ENCODE assay signal across 8 cellular contexts in genomic region chr15:59373215-59373614, GRCh38. TPM values are rescaled to one million over a fixed set of nuclear protein-coding genes. Genes with fewer than 3 reads are reported as not detected.
DNase-seq lines count a peak whose midpoint lies in the region; ATAC-seq and TF ChIP-seq lines count a peak whose summit lies in the region.

No MANE protein-coding gene starts in this region.

- DNase-seq in SK-N-SH: no peak
- no peak for DNase-seq in fibroblast of pulmonary artery (ENCODE audit: low read depth)
- DNase-seq in prostate gland (ENCODE audit: low spot score): no peak
- no peak for DNase-seq in activated CD4-positive, alpha-beta T cell treated with anti-CD3 and anti-CD28 coated beads for 48 hours
- DNase-seq in middle frontal gyrus (ENCODE audit: extremely low spot score, low spot score): no peak
- DNase-seq in COLO829 (ENCODE audit: low spot score): no peak

- POLR2A ChIA-PET in SK-N-SH (lab: Yijun Ruan, JAX): interaction anchor here (0.7 to 0.8 kb wide), 2 partner anchors 9 to 74 kb away, joined by 4 to 5 read pairs; no protein-coding TSS in a partner anchor

- H4K20me1 ChIP-seq in DOHH2 (ENCODE audit: control insufficient read depth, insufficient read depth, low read depth, low read length) (no peaks in the 10 kb centered on the region), SK-N-SH (ENCODE audit: insufficient read depth) (no peaks in the 10 kb centered on the region)

- TF ChIP-seq POLR2A in prostate gland (IDR thresholded peaks at IDR 0.05): no peak

- H3K9ac ChIP-seq in SK-N-SH: peak overlapping the region; percentile 69

- TF ChIP-seq EP300 in SK-N-SH (IDR thresholded peaks at IDR 0.05; ENCODE audit: borderline replicate concordance in 1 of 2, low read depth in 1 of 2, low read length in 1 of 2): no peak

- TF ChIP-seq CTCF in DOHH2 (IDR thresholded peaks at IDR 0.05; ENCODE audit: low read depth, low read length, poor library complexity, severe bottlenecking): no peak
- no peak for TF ChIP-seq CTCF in SK-N-SH (IDR thresholded peaks at IDR 0.05)
- no peak for TF ChIP-seq CTCF in fibroblast of pulmonary artery (IDR thresholded peaks at IDR 0.05; ENCODE audit: low read length, missing control alignments)
- TF ChIP-seq CTCF in prostate gland (IDR thresholded peaks at IDR 0.05): no peak

- WGBS in SK-N-SH (ENCODE audit: low lambda C conversion rate): under 1% methylated on average over 6 of the region's 6 CpGs
- WGBS in prostate gland: under 1% methylated on average over 6 of the region's 6 CpGs

- H3K4me1 ChIP-seq in DOHH2 (ENCODE audit: control insufficient read depth, low read length) (peaks cover 69% of the 10 kb centered on the region), SK-N-SH (ENCODE audit: control insufficient read depth in 1 of 2, insufficient read depth in 2 of 2, low read depth in 1 of 2, low read length in 1 of 2) (peaks cover 7 to 12% of the 10 kb centered on the region in 2 experiments; a peak in 2 of 4 replicates), prostate gland (replicated peaks) (no peaks in the 10 kb centered on the region)

- peak overlapping the region; percentile 75 for H3K4me2 ChIP-seq in DOHH2 (ENCODE audit: low read length)
- peak overlapping the region; percentile 78 for H3K4me2 ChIP-seq in SK-N-SH

- peaks cover 11% of the 10 kb centered on the region for H3F3A ChIP-seq in DOHH2 (ENCODE audit: control insufficient read depth, insufficient read depth)
- peaks cover 6% of the 10 kb centered on the region for H3F3A ChIP-seq in SK-N-SH (replicated peaks; ENCODE audit: insufficient read depth)

- H3K27ac ChIP-seq in DOHH2 (ENCODE audit: low read depth, low read length): no peak overlapping the region
- peak overlapping the region; percentile 86 to 87 for H3K27ac ChIP-seq in SK-N-SH (ENCODE audit: low read depth in 2 of 2, low read length in 1 of 2)
- H3K27ac ChIP-seq in prostate gland: peak overlapping the region; percentile 93 to 98

- ATAC-seq in GM18867 (IDR thresholded peaks at IDR 0.05; ENCODE audit: unreplicated experiment): no peak

- H3K9me3 ChIP-seq in DOHH2 (ENCODE audit: control insufficient read depth, insufficient read depth, low read length) (no peaks in the 10 kb centered on the region), SK-N-SH (no peaks in the 10 kb centered on the region), prostate gland (no peaks in the 10 kb centered on the region)

- H3K36me3 ChIP-seq in DOHH2 (ENCODE audit: control insufficient read depth, low read length) (peaks cover 3% of the 10 kb centered on the region; the same call in 1 of the 2 replicates), SK-N-SH (replicated peaks in 1 of 2; ENCODE audit: control insufficient read depth in 1 of 2, insufficient read depth in 2 of 2, low read length in 1 of 2) (no peaks in the 10 kb centered on the region), prostate gland (no peaks in the 10 kb centered on the region)

- H3K27me3 ChIP-seq in DOHH2 (ENCODE audit: control insufficient read depth, low read length): no peaks in the 10 kb centered on the region
- no peaks in the 10 kb centered on the region for H3K27me3 ChIP-seq in SK-N-SH (ENCODE audit: insufficient read depth)
- H3K27me3 ChIP-seq in prostate gland (replicated peaks; ENCODE audit: insufficient read depth): no peaks in the 10 kb centered on the region

- TF ChIP-seq RAD21 in SK-N-SH (IDR thresholded peaks at IDR 0.05; ENCODE audit: low read length): no peak

- peak overlapping the region; percentile 77 for H3K4me3 ChIP-seq in DOHH2 (ENCODE audit: low read length)
- peak overlapping the region; percentile 82 to 83 for H3K4me3 ChIP-seq in SK-N-SH (ENCODE audit: low read depth in 2 of 2, low read length in 1 of 2)
- H3K4me3 ChIP-seq in fibroblast of pulmonary artery (replicated peaks; ENCODE audit: low read depth, low read length): peak overlapping the region; percentile 86
- peak overlapping the region; percentile 88 to 92 for H3K4me3 ChIP-seq in prostate gland

- H3K9me2 ChIP-seq in DOHH2 (replicated peaks; ENCODE audit: control insufficient read depth, low read length) (no peaks in the 10 kb centered on the region), SK-N-SH (no peaks in the 10 kb centered on the region)

- H2AFZ ChIP-seq in SK-N-SH (ENCODE audit: low read depth): peak overlapping the region; percentile 95

- H3K79me2 ChIP-seq in DOHH2 (ENCODE audit: control insufficient read depth, low read length): peaks cover 46% of the 10 kb centered on the region
- H3K79me2 ChIP-seq in SK-N-SH (ENCODE audit: insufficient read depth): peaks cover 39% of the 10 kb centered on the region; the same call in 1 of the 2 replicates

- intact Hi-C loops in prostate gland (cut with DNase I): loop anchor here (5.0 kb wide), 3 partner anchors 126 to 386 kb away; partner anchors contain the start of genes BNIP2 and RNF111

- CTCF ChIA-PET in SK-N-SH (lab: Yijun Ruan, JAX): no interaction called here

TF ChIP-seq in SK-N-SH, 30 proteins besides CTCF, POLR2A, EP300 and RAD21:
- TF ChIP-seq NFIC (IDR thresholded peaks at IDR 0.05; ENCODE audit: borderline replicate concordance) (peak; percentile 0; the same call in 1 of the 2 replicates), NRF1 (IDR thresholded peaks at IDR 0.05; ENCODE audit: low read depth, low read length) (no peak)
TF ChIP-seq in SK-N-SH: peak in this region for 1.

RNA-seq across cellular contexts. Expression of gene MYO1E, which starts 0.5 kb away (rescaled TPM):
- 9.7 and 16.4 TPM in 2 replicates for polyA plus RNA-seq in SK-N-SH (2012; rRNA removed)
- 15.1 TPM in 2 replicates for polyA plus RNA-seq in SK-N-SH (2012; cell fraction: cytosol; rRNA removed)
- 14.7 and 15.3 TPM in 2 replicates for polyA plus RNA-seq in SK-N-SH (2012; cell fraction: nucleus; rRNA removed)
- 10 to 100 TPM; 66.3 to 92.0 TPM for total RNA-seq in prostate gland
